ENCODE assay signal across 19 cellular contexts in the genomic region with DNA sequence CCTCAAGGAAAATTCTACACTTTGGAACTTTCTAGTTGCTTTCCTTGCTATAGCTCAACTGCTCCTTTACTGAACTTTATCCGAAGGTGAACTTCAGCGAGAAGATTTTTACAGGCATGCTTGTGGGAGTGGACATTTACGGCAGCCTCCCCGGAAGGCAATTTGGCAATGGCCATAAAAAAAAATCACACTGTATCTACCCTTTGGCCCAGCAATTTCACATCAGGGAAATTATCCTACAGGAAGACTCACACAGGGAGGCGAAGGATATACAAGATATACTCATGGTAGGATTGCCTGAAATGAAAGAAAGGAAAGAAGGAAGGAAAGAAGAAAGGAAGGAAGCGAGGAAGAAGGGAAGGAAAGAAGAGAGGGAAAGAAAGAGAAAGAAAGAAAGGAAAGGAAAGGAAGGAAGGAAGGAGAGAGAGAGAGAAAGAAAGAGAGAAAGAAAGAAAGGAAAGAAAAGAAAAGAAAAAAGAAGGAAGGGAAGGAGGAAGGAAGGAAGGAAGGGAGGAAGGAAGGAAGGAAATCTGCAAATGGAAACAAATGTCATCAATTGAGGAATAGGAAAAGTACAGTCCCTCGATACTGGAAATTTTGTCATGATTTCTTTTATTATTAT. TPM values are rescaled to one million over a fixed set of nuclear protein-coding genes. Genes with fewer than 3 reads are reported as not detected.
DNase-seq lines count a peak whose midpoint lies in the region; ATAC-seq, FAIRE-seq and TF ChIP-seq lines count a peak whose summit lies in the region.
"Had no signal": no experiment of that assay in that cellular context is flagged by ENCODE, and none has a peak within 500 bp of the region (broad histone marks: within the 10 kb centered on the region; RNA-seq: fewer than 3 reads in every experiment).

No MANE protein-coding gene starts in this region.

- H2BK120ac ChIP-seq in mesendoderm (ENCODE audit: low read depth, low read length) = no peak overlapping the region

- no peak for ATAC-seq in GM12878

- no peak for TF ChIP-seq RAD21 in GM12878 (IDR thresholded peaks at IDR 0.05; ENCODE audit: insufficient read depth, low read depth, low read length)

- H3K9ac ChIP-seq in GM12878 (ENCODE audit: control insufficient read depth, insufficient read depth, low read length) (no peak overlapping the region), mesendoderm (ENCODE audit: low read length) (no peak overlapping the region)

- H3K27ac Mint-ChIP-seq in activated T-helper 2 cell treated with anti-CD3 and anti-CD28 coated beads, Interferon-gamma antibody, Interleukin-2, Interleukin-4, amounts not matched to agents 10 μg/mL and 5 μg/mL and 100 μg/mL, durations not matched to agents 14 hours and 24 hours and 36 hours = no peak overlapping the region
- H3K27ac Mint-ChIP-seq: IgD-negative memory B cell had no signal

- no peak overlapping the region for H3K18ac ChIP-seq in mesendoderm (ENCODE audit: low read length)

- in situ Hi-C loops in GM12878 (cut with MboI) (no loop called here), transverse colon (cut with MboI; ENCODE audit: low pct_ligation_motif_present in 1 of 4, low pct_unique_long_range_greater_than_20kb in 1 of 4, low sequenced_read_pairs in 3 of 4) (no loop called here), ACHN (cut with HindIII; ENCODE audit: low pct_ligation_motif_present, low pct_unique_long_range_greater_than_20kb, low sequenced_read_pairs) (no loop called here)

- DNase-seq in GM12878 (ENCODE audit: low read depth, low spot score) = no peak
- no peak for DNase-seq in mesendoderm
- DNase-seq in transverse colon = peak; percentile 54
- no peak for DNase-seq in activated T-helper 2 cell treated with anti-CD3 and anti-CD28 coated beads, Interferon-gamma antibody, Interleukin-2, Interleukin-4, amounts not matched to agents 10 μg/mL and 5 μg/mL and 100 μg/mL, durations not matched to agents 14 hours and 24 hours and 36 hours (ENCODE audit: low spot score)
- DNase-seq in NOMO-1 (lab: John Stamatoyannopoulos, UW; ENCODE audit: unreplicated experiment in 2 of 2) = no peak
- DNase-seq in ACHN = no peak
- DNase-seq: BE2C, Karpas-422, NCI-H1694, NCI-H2081, NCI-H446, NCI-H526, PC-3, RPMI8226, SHP77 had no signal

- no peaks in the 10 kb centered on the region for H3K4me1 ChIP-seq in HEK293 (ENCODE audit: control insufficient read depth, insufficient read depth, low read length)
- no peaks in the 10 kb centered on the region for H3K4me1 ChIP-seq in GM12878 (ENCODE audit: control insufficient read depth, insufficient read depth, low read length)
- peaks cover 10% of the 10 kb centered on the region for H3K4me1 ChIP-seq in mesendoderm (ENCODE audit: control insufficient read depth, low read depth, low read length)
- peaks cover 0 to 39% (median 28%) of the 10 kb centered on the region in 4 donors for H3K4me1 ChIP-seq in transverse colon
- H3K4me1 ChIP-seq: A549, BE2C had no signal

- H3K9me3 Mint-ChIP-seq in activated T-helper 2 cell treated with anti-CD3 and anti-CD28 coated beads, Interferon-gamma antibody, Interleukin-2, Interleukin-4, amounts not matched to agents 10 μg/mL and 5 μg/mL and 100 μg/mL, durations not matched to agents 14 hours and 24 hours and 36 hours = no peaks in the 10 kb centered on the region
- H3K9me3 Mint-ChIP-seq: IgD-negative memory B cell had no signal

- no peak overlapping the region for H3K23ac ChIP-seq in mesendoderm (ENCODE audit: low read length)

- H3K4me3 Mint-ChIP-seq in activated T-helper 2 cell treated with anti-CD3 and anti-CD28 coated beads, Interferon-gamma antibody, Interleukin-2, Interleukin-4, amounts not matched to agents 10 μg/mL and 5 μg/mL and 100 μg/mL, durations not matched to agents 14 hours and 24 hours and 36 hours (ENCODE audit: low read depth) = no peak overlapping the region
- H3K4me3 Mint-ChIP-seq: IgD-negative memory B cell had no signal

- no peaks in the 10 kb centered on the region for H3K4me1 Mint-ChIP-seq in activated T-helper 2 cell treated with anti-CD3 and anti-CD28 coated beads, Interferon-gamma antibody, Interleukin-2, Interleukin-4, amounts not matched to agents 10 μg/mL and 5 μg/mL and 100 μg/mL, durations not matched to agents 14 hours and 24 hours and 36 hours (ENCODE audit: low read depth)
- H3K4me1 Mint-ChIP-seq: IgD-negative memory B cell had no signal

- peak overlapping the region; percentile 45 for H2AK5ac ChIP-seq in mesendoderm (ENCODE audit: low read length)

- H3K9me3 ChIP-seq in HEK293 (ENCODE audit: control insufficient read depth, insufficient read depth, low read depth, low read length) = no peaks in the 10 kb centered on the region
- H3K9me3 ChIP-seq in GM12878 (replicated peaks; ENCODE audit: control insufficient read depth, insufficient read depth, low read length) = no peaks in the 10 kb centered on the region
- no peaks in the 10 kb centered on the region for H3K9me3 ChIP-seq in transverse colon
- H3K9me3 ChIP-seq: A549, BE2C had no signal

- no peaks in the 10 kb centered on the region for H3K36me3 Mint-ChIP-seq in activated T-helper 2 cell treated with anti-CD3 and anti-CD28 coated beads, Interferon-gamma antibody, Interleukin-2, Interleukin-4, amounts not matched to agents 10 μg/mL and 5 μg/mL and 100 μg/mL, durations not matched to agents 14 hours and 24 hours and 36 hours (ENCODE audit: low read depth)
- H3K36me3 Mint-ChIP-seq: IgD-negative memory B cell had no signal

- H3K79me2 ChIP-seq in GM12878 (ENCODE audit: control insufficient read depth, insufficient read depth, low read length) = no peaks in the 10 kb centered on the region
- H3K79me2 ChIP-seq in mesendoderm (ENCODE audit: control insufficient read depth, insufficient read depth, low read length) = no peaks in the 10 kb centered on the region

- SMC1A ChIA-PET in GM12878 (lab: Charles Lee; ENCODE audit: uncharacterized antibody, unreplicated experiment) = no interaction called here

- H4K8ac ChIP-seq in mesendoderm (ENCODE audit: low read depth, low read length) = no peak overlapping the region

- H3K27ac ChIP-seq in HEK293 (ENCODE audit: extremely low read depth, low read depth, low read length) (no peak overlapping the region), GM12878 (ENCODE audit: control insufficient read depth, insufficient read depth) (no peak overlapping the region), mesendoderm (ENCODE audit: low read depth, low read length) (no peak overlapping the region), transverse colon (peak overlapping the region; percentile 83 to 87 (median 85))
- H3K27ac ChIP-seq: A549 had no signal

- no peak for TF ChIP-seq CTCF in HEK293 (tag by site-specific recombination; IDR thresholded peaks at IDR 0.05)
- TF ChIP-seq CTCF in GM12878 (IDR thresholded peaks at IDR 0.05 in 2 of 3, conservative IDR thresholded peaks at IDR 0.05 in 1 of 3; ENCODE audit: control insufficient read depth in 2 of 3, extremely low read depth in 1 of 3, insufficient read depth in 1 of 3, low read depth in 3 of 3, low read length in 3 of 3) = no peak
- no peak for TF ChIP-seq CTCF in transverse colon (IDR thresholded peaks at IDR 0.05)

- peak overlapping the region; percentile 42 for H3K56ac ChIP-seq in mesendoderm (ENCODE audit: low read length)

- WGBS in GM12878 (ENCODE audit: insufficient coverage, insufficient replicate concordance, low lambda C conversion rate, missing lambda C conversion rate) = 62% methylated on average over 7 of the region's 7 CpGs
- WGBS in mesendoderm (ENCODE audit: extremely low coverage, insufficient coverage, low lambda C conversion rate) = no CpG with 5 or more reads among the region's 7 CpGs
- WGBS in transverse colon (ENCODE audit: low coverage in 1 of 2), 2 donors = 43 to 46% methylated on average over 6 to 7 of the region's 7 CpGs

- intact Hi-C loops in GM12878 (cut with micrococcal nuclease; ENCODE audit: unreplicated experiment) (no loop called here), transverse colon (cut with DNase I; ENCODE audit: low total_unique reads) (no loop called here)
- intact Hi-C loops in activated T-helper 2 cell treated with anti-CD3 and anti-CD28 coated beads, Interferon-gamma antibody, Interleukin-2, Interleukin-4, amounts not matched to agents 10 μg/mL and 5 μg/mL and 100 μg/mL, durations not matched to agents 14 hours and 24 hours and 36 hours (cut with micrococcal nuclease) = no loop called here

- H3K4me3 ChIP-seq in HEK293 (ENCODE audit: low read depth, low read length) (no peak overlapping the region), GM12878 (no peak overlapping the region), mesendoderm (ENCODE audit: low read length) (no peak overlapping the region), transverse colon (no peak overlapping the region)
- H3K4me3 ChIP-seq: A549 had no signal

- POLR2A ChIA-PET in HEK293 (lab: Yijun Ruan, JAX) = no interaction called here
- POLR2A ChIA-PET in GM12878 (lab: Charles Lee) = no interaction called here

- no peaks in the 10 kb centered on the region for H3K79me1 ChIP-seq in mesendoderm (ENCODE audit: low read length)

- no peaks in the 10 kb centered on the region for H3K27me3 Mint-ChIP-seq in activated T-helper 2 cell treated with anti-CD3 and anti-CD28 coated beads, Interferon-gamma antibody, Interleukin-2, Interleukin-4, amounts not matched to agents 10 μg/mL and 5 μg/mL and 100 μg/mL, durations not matched to agents 14 hours and 24 hours and 36 hours (ENCODE audit: low read depth)

- BruUV-seq in GM12878 (replicated peaks; lab: Mats Ljungman, UMichigan) = no TSS peak

- H3K27me3 ChIP-seq in GM12878 (replicated peaks in 1 of 2; ENCODE audit: control insufficient read depth in 2 of 2, insufficient read depth in 2 of 2, low read length in 1 of 2) (no peaks in the 10 kb centered on the region; a peak in 2 of 4 replicates), mesendoderm (ENCODE audit: insufficient read depth, low read length, poor library complexity) (no peaks in the 10 kb centered on the region), transverse colon (no peaks in the 10 kb centered on the region)
- H3K27me3 ChIP-seq: BE2C had no signal

- H4K20me1 ChIP-seq in GM12878 (ENCODE audit: control insufficient read depth, insufficient read depth) = no peaks in the 10 kb centered on the region

- FAIRE-seq in GM12878 (lab: Jason Lieb, UNC) = no peak
- FAIRE-seq: A549, HTR-8/SVneo had no signal

- H2BK5ac ChIP-seq in mesendoderm (ENCODE audit: low read length) = no peak overlapping the region

- no peak overlapping the region for H3K4ac ChIP-seq in mesendoderm (ENCODE audit: low read depth, low read length)

- no peak overlapping the region for H2AFZ ChIP-seq in GM12878 (ENCODE audit: control insufficient read depth, low read depth, low read length)

- TF ChIP-seq EP300 in GM12878 (IDR thresholded peaks at IDR 0.05; ENCODE audit: borderline replicate concordance in 1 of 2, control insufficient read depth in 1 of 2, low read depth in 2 of 2, low read length in 2 of 2) (no peak), transverse colon (IDR thresholded peaks at IDR 0.05; ENCODE audit: low read depth) (no peak)

- H2BK15ac ChIP-seq in mesendoderm (replicated peaks; ENCODE audit: low read depth) = no peak overlapping the region

- H3K36me3 ChIP-seq in HEK293 (ENCODE audit: control insufficient read depth in 2 of 2, insufficient read depth in 1 of 2, low read length in 2 of 2) (no peaks in the 10 kb centered on the region), GM12878 (ENCODE audit: control insufficient read depth in 2 of 2, insufficient read depth in 2 of 2, low read length in 1 of 2) (no peaks in the 10 kb centered on the region), mesendoderm (ENCODE audit: control insufficient read depth, insufficient read depth, low read length) (no peaks in the 10 kb centered on the region), transverse colon (no peaks in the 10 kb centered on the region)
- H3K36me3 ChIP-seq: BE2C had no signal

- TF ChIP-seq POLR2A in GM12878 (IDR thresholded peaks at IDR 0.05; ENCODE audit: low read depth, low read length) = no peak
- peak; percentile 62 for TF ChIP-seq POLR2A in transverse colon (IDR thresholded peaks at IDR 0.05)

- RAD21 ChIA-PET in GM12878 (lab: Charles Lee; ENCODE audit: unreplicated experiment) = no interaction called here

- H3K4me2 ChIP-seq in GM12878 (ENCODE audit: control insufficient read depth, insufficient read depth) (no peak overlapping the region), mesendoderm (ENCODE audit: low read length) (no peak overlapping the region)
- H3K4me2 ChIP-seq: A549 had no signal

- CTCF ChIA-PET in HEK293 (lab: Yijun Ruan, JAX) (interaction anchor here (0.6 to 0.9 kb wide), 3 partner anchors 236 to 351 kb away, joined by 3 read pairs; no protein-coding TSS in a partner anchor), GM12878 (lab: Yijun Ruan, JAX) (no interaction called here)

- H4K5ac ChIP-seq in mesendoderm (ENCODE audit: low read length) = no peak overlapping the region

RNA-seq across cellular contexts. Expression of gene OVOL2, which starts 25.7 kb away (rescaled TPM):
- not detected in 2 replicates for total RNA-seq in GM12878 (2013; cell fraction: nucleolus; rRNA removed)
- total RNA-seq in GM12878 (2014; rRNA removed) (not detected in 2 replicates), GM12878 (2014; rRNA removed; fragmentation: Illumina TruSeq; extraction: Trizol) (not detected in 2 replicates), GM12878 (2021) (not detected in 2 replicates), transverse colon (10 to 100 TPM; 28.4 to 87.6 (median 48.3) TPM)
- not detected for polyA plus RNA-seq in GM12878 (2011; ENCODE audit: low read depth)
- polyA plus RNA-seq in GM12878 (2011; rRNA removed) (not detected in 2 replicates), GM12878 (2014; fragmentation: Illumina TruSeq; extraction: Trizol) (not detected in 2 replicates), GM12878 (2014; fragmentation: Nextera tagmentation; extraction: Ambion mirVana) (not detected), GM12878 (2014; rRNA removed) (not detected in 2 replicates), GM12878 (2016; fragmentation: Nextera tagmentation; extraction: Ambion mirVana) (not detected)
- not detected in 2 replicates for polyA plus RNA-seq in GM12878 (2011; cell fraction: cytosol; rRNA removed)
- not detected in 2 replicates for polyA plus RNA-seq in GM12878 (2011; cell fraction: nucleus; rRNA removed)
- polyA plus RNA-seq in GM12878 (2012) = not detected in 2 replicates
- polyA minus RNA-seq in GM12878 (2011; rRNA and poly(A)+ RNA removed) = not detected in 2 replicates
- not detected in 2 replicates for polyA minus RNA-seq in GM12878 (2011; cell fraction: cytosol; rRNA and poly(A)+ RNA removed)
- not detected in 2 replicates for polyA minus RNA-seq in GM12878 (2011; cell fraction: nucleus; rRNA and poly(A)+ RNA removed)
- polyA plus RNA-seq in mesendoderm (2013, experiment 1 of 2) = 6.8 TPM
- polyA plus RNA-seq in mesendoderm (2013, experiment 2 of 2) = 7.6 TPM
- total RNA-seq in activated T-helper 2 cell treated with anti-CD3 and anti-CD28 coated beads, Interferon-gamma antibody, Interleukin-2, Interleukin-4, amounts not matched to agents 10 μg/mL and 5 μg/mL and 100 μg/mL, durations not matched to agents 14 hours and 24 hours and 36 hours = not detected in 2 replicates
- polyA plus RNA-seq: A549, IgD-negative memory B cell had no signal

Comparison
In these comparisons a context has a peak if more than half of its experiments do, and no peak if none do; other contexts are left out.
1. H3K27ac ChIP-seq: peak in transverse colon (4 of 4); none in HEK293 (single experiment), GM12878 (single experiment) and mesendoderm (single experiment).
2. RNA of gene OVOL2, which starts 25.7 kb away (total RNA-seq): 28.4 to 87.6 TPM in transverse colon; not detected in GM12878 and not detected in activated T-helper 2 cell treated with anti-CD3 and anti-CD28 coated beads, Interferon-gamma antibody, Interleukin-2, Interleukin-4, amounts not matched to agents 10 μg/mL and 5 μg/mL and 100 μg/mL, durations not matched to agents 14 hours and 24 hours and 36 hours; every median in the first group is over 10 times any median in the second.